ENCODE assay signal across 25 cellular contexts in the genomic region with DNA sequence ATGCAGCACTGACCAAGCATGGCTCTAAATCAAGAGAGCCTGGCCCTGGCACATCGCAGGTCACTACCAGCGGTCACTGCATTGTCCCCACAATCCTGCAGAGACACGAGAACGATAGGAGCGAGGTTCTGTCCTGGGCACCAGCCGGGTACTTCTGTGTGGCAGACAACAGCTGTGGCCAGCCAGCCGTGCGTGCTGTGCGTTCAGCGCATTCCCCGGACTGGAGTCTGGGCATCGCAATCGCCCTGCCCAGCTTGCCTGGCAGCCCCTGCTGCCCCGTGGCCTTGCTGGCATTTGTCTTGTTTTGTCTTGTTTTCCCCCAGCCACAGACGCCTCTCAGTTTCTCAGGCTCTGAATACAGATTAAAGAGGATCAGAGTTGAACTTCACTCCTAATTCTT. TPM values are rescaled to one million over a fixed set of nuclear protein-coding genes. Genes with fewer than 3 reads are reported as not detected.
DNase-seq lines count a peak whose midpoint lies in the region; ATAC-seq and TF ChIP-seq lines count a peak whose summit lies in the region.
"Had no signal": no experiment of that assay in that cellular context is flagged by ENCODE, and none has a peak within 500 bp of the region (broad histone marks: within the 10 kb centered on the region; RNA-seq: fewer than 3 reads in every experiment).

No MANE protein-coding gene starts in this region.

- H3K27me3 Mint-ChIP-seq in activated naive CD4-positive, alpha-beta T cell treated with anti-CD3 and anti-CD28 coated beads for 36 hours (ENCODE audit: low read depth), result no peaks in the 10 kb centered on the region
- H3K27me3 Mint-ChIP-seq: activated CD4-positive, alpha-beta memory T cell treated with anti-CD3 and anti-CD28 coated beads, Interleukin-2, amount 10 ng/mL, durations not matched to agents 7 days and 5 days; activated naive CD8-positive, alpha-beta T cell treated with anti-CD3 and anti-CD28 coated beads, Interleukin-2, amount 10 ng/mL, durations not matched to agents 7 days and 5 days; natural killer cell treated with Interleukin-12 subunit alpha and Interleukin-12 subunit beta and Interleukin-15 and Interleukin-18, amount 100 ng/mL, for 72 hours had no signal

- H3K4me1 ChIP-seq in neutrophil (ENCODE audit: control insufficient read depth in 1 of 2, insufficient read depth in 1 of 2, low read depth in 1 of 2, low read length in 1 of 2), result peaks cover 21 to 35% of the 10 kb centered on the region in 2 experiments
- peaks cover 18 to 32% of the 10 kb centered on the region in 2 donors for H3K4me1 ChIP-seq in thyroid gland
- H3K4me1 ChIP-seq: SJSA1 had no signal

- H3K4me3 ChIP-seq in neutrophil (ENCODE audit: low read depth in 1 of 2, low read length in 1 of 2) (no peak overlapping the region), thyroid gland (replicated peaks in 1 of 3) (no peak overlapping the region)
- H3K4me3 ChIP-seq: lung, PC-9, sigmoid colon, SJSA1 had no signal

- H3K36me3 ChIP-seq in neutrophil, result peaks cover 90% of the 10 kb centered on the region
- no peaks in the 10 kb centered on the region for H3K36me3 ChIP-seq in thyroid gland

- H3K4me1 Mint-ChIP-seq in activated naive CD4-positive, alpha-beta T cell treated with anti-CD3 and anti-CD28 coated beads for 36 hours (ENCODE audit: low read depth), result peaks cover 12% of the 10 kb centered on the region

- no peak for DNase-seq in activated naive CD4-positive, alpha-beta T cell treated with anti-CD3 and anti-CD28 coated beads, Interleukin-2, amount 50 U/mL, for 72 hours (ENCODE audit: low spot score in 2 of 2)
- no peak for DNase-seq in activated naive CD4-positive, alpha-beta T cell treated with anti-CD3 and anti-CD28 coated beads for 36 hours
- peak in 41 of 42 donors; percentile 31 to 85 (median 67) for DNase-seq in head of caudate nucleus
- peak; percentile 28 to 61 for DNase-seq in thyroid gland
- DNase-seq in left cardiac atrium, result no peak
- no peak for DNase-seq in GM19240 (ENCODE audit: insufficient read length, low spot score)
- no peak for DNase-seq in activated CD4-positive, alpha-beta T cell treated with anti-CD3 and anti-CD28 coated beads, Interleukin-2, amount 50 U/mL, for 4 hours
- DNase-seq: activated CD4-positive, alpha-beta memory T cell treated with anti-CD3 and anti-CD28 coated beads, Interleukin-2, amount 10 ng/mL, durations not matched to agents 7 days and 5 days; activated naive CD8-positive, alpha-beta T cell treated with anti-CD3 and anti-CD28 coated beads, Interleukin-2, amount 10 ng/mL, durations not matched to agents 7 days and 5 days; activated T-cell treated with anti-CD3 and anti-CD28 coated beads, Interleukin-2, amount 50 U/mL, for 4 hours; cortex of kidney; DMS79; MM.1S; NCI-H1436 treated with DMSO at 0.1 percent for 48 hours; NCI-H748 treated with DMSO at 0.1 percent for 48 hours; PC-9; sigmoid colon; stimulated activated naive CD8-positive, alpha-beta T cell treated with anti-CD3 and anti-CD28 coated beads, Interleukin-15, Interleukin-2, amounts not matched to agents 100 U/mL and 50 U/mL, for 24 hours; T-helper 2 cell had no signal

- H3K36me3 Mint-ChIP-seq in activated naive CD4-positive, alpha-beta T cell treated with anti-CD3 and anti-CD28 coated beads, Interleukin-2, amount 50 U/mL, for 72 hours, result peaks cover 0 to 8% of the 10 kb centered on the region in 2 donors
- H3K36me3 Mint-ChIP-seq in activated naive CD4-positive, alpha-beta T cell treated with anti-CD3 and anti-CD28 coated beads for 36 hours (ENCODE audit: low read depth), result peaks cover 11% of the 10 kb centered on the region
- H3K36me3 Mint-ChIP-seq: natural killer cell treated with Interleukin-12 subunit alpha and Interleukin-12 subunit beta and Interleukin-15 and Interleukin-18, amount 100 ng/mL, for 72 hours had no signal

- no peaks in the 10 kb centered on the region for H3K9me3 ChIP-seq in neutrophil
- no peaks in the 10 kb centered on the region for H3K9me3 ChIP-seq in thyroid gland
- H3K9me3 ChIP-seq: sigmoid colon, SJSA1 had no signal

- H3K9me3 Mint-ChIP-seq in activated naive CD4-positive, alpha-beta T cell treated with anti-CD3 and anti-CD28 coated beads, Interleukin-2, amount 50 U/mL, for 72 hours, result no peaks in the 10 kb centered on the region
- H3K9me3 Mint-ChIP-seq in activated naive CD4-positive, alpha-beta T cell treated with anti-CD3 and anti-CD28 coated beads for 36 hours, result no peaks in the 10 kb centered on the region
- H3K9me3 Mint-ChIP-seq: activated CD4-positive, alpha-beta memory T cell treated with anti-CD3 and anti-CD28 coated beads, Interleukin-2, amount 10 ng/mL, durations not matched to agents 7 days and 5 days; activated naive CD8-positive, alpha-beta T cell treated with anti-CD3 and anti-CD28 coated beads, Interleukin-2, amount 10 ng/mL, durations not matched to agents 7 days and 5 days; activated T-cell treated with anti-CD3 and anti-CD28 coated beads, Interleukin-2, amount 50 U/mL, for 4 hours; natural killer cell treated with Interleukin-12 subunit alpha and Interleukin-12 subunit beta and Interleukin-15 and Interleukin-18, amount 100 ng/mL, for 72 hours; WTC11 had no signal

- intact Hi-C loops in activated naive CD4-positive, alpha-beta T cell treated with anti-CD3 and anti-CD28 coated beads for 36 hours (cut with micrococcal nuclease), result no loop called here
- intact Hi-C loops in head of caudate nucleus (cut with DNase I), result no loop called here
- intact Hi-C loops in thyroid gland (cut with DNase I), result no loop called here
- intact Hi-C loops in left cardiac atrium (cut with DNase I), result no loop called here

- 63 to 77% methylated on average over 11 to 15 of the region's 15 CpGs for WGBS in thyroid gland, 2 donors

- H3K27me3 ChIP-seq in neutrophil, result no peaks in the 10 kb centered on the region
- no peaks in the 10 kb centered on the region for H3K27me3 ChIP-seq in thyroid gland
- H3K27me3 ChIP-seq: sigmoid colon, SJSA1 had no signal

- H3K4me3 Mint-ChIP-seq in activated naive CD4-positive, alpha-beta T cell treated with anti-CD3 and anti-CD28 coated beads for 36 hours, result no peak overlapping the region
- H3K4me3 Mint-ChIP-seq: activated CD4-positive, alpha-beta memory T cell treated with anti-CD3 and anti-CD28 coated beads, Interleukin-2, amount 10 ng/mL, durations not matched to agents 7 days and 5 days; activated naive CD8-positive, alpha-beta T cell treated with anti-CD3 and anti-CD28 coated beads, Interleukin-2, amount 10 ng/mL, durations not matched to agents 7 days and 5 days; activated T-cell treated with anti-CD3 and anti-CD28 coated beads, Interleukin-2, amount 50 U/mL, for 4 hours; natural killer cell treated with Interleukin-12 subunit alpha and Interleukin-12 subunit beta and Interleukin-15 and Interleukin-18, amount 100 ng/mL, for 72 hours; WTC11 had no signal

- H3K27ac Mint-ChIP-seq in activated naive CD4-positive, alpha-beta T cell treated with anti-CD3 and anti-CD28 coated beads, Interleukin-2, amount 50 U/mL, for 72 hours, result peak overlapping the region; percentile 15 to 26
- no peak overlapping the region for H3K27ac Mint-ChIP-seq in activated naive CD4-positive, alpha-beta T cell treated with anti-CD3 and anti-CD28 coated beads for 36 hours
- H3K27ac Mint-ChIP-seq: activated CD4-positive, alpha-beta memory T cell treated with anti-CD3 and anti-CD28 coated beads, Interleukin-2, amount 10 ng/mL, durations not matched to agents 7 days and 5 days; natural killer cell treated with Interleukin-12 subunit alpha and Interleukin-12 subunit beta and Interleukin-15 and Interleukin-18, amount 100 ng/mL, for 72 hours had no signal

- CTCF ChIA-PET in activated naive CD4-positive, alpha-beta T cell treated with anti-CD3 and anti-CD28 coated beads for 36 hours (lab: Charles Lee), result no interaction called here

- TF ChIP-seq CTCF in neutrophil (IDR thresholded peaks at IDR 0.05), result no peak
- no peak for TF ChIP-seq CTCF in thyroid gland (IDR thresholded peaks at IDR 0.05)

- no peak for TF ChIP-seq POLR2A in thyroid gland (IDR thresholded peaks at IDR 0.05)

- H3K27ac ChIP-seq in neutrophil (peak overlapping the region; percentile 73), thyroid gland (no peak overlapping the region)
- H3K27ac ChIP-seq: HL-60, PC-9, SJSA1 had no signal

- no peak for ATAC-seq in activated naive CD4-positive, alpha-beta T cell treated with anti-CD3 and anti-CD28 coated beads, Interleukin-2, amount 50 U/mL, for 72 hours
- no peak for ATAC-seq in left cardiac atrium
- ATAC-seq: activated T-cell treated with anti-CD3 and anti-CD28 coated beads, Interleukin-2, amount 50 U/mL, for 4 hours; natural killer cell treated with Interleukin-12 subunit alpha and Interleukin-12 subunit beta and Interleukin-15 and Interleukin-18, amount 100 ng/mL, for 72 hours; stimulated activated naive CD8-positive, alpha-beta T cell treated with anti-CD3 and anti-CD28 coated beads, Interleukin-15, Interleukin-2, amounts not matched to agents 100 U/mL and 50 U/mL, for 24 hours; WTC11 had no signal

RNA-seq across cellular contexts. Expression of gene COTL1, which starts 33.9 kb away (rescaled TPM):
- total RNA-seq in activated naive CD4-positive, alpha-beta T cell treated with anti-CD3 and anti-CD28 coated beads, Interleukin-2, amount 50 U/mL, for 72 hours, result 100 to 1,000 TPM; 277 to 583 TPM
- 100 to 1,000 TPM; 325 to 328 TPM for total RNA-seq in activated naive CD4-positive, alpha-beta T cell treated with anti-CD3 and anti-CD28 coated beads for 36 hours
- 10 to 100 TPM; 26.0 to 39.7 (median 31.4) TPM for total RNA-seq in thyroid gland
- 10 to 100 TPM; 37.3 to 43.9 TPM for total RNA-seq in left cardiac atrium

Comparison
In these comparisons a context has a peak if more than half of its experiments do, and no peak if none do; other contexts are left out.
1. DNase-seq: peak in head of caudate nucleus (41 of 42) and thyroid gland (2 of 2); none in activated naive CD4-positive, alpha-beta T cell treated with anti-CD3 and anti-CD28 coated beads, Interleukin-2, amount 50 U/mL, for 72 hours (0 of 2), activated naive CD4-positive, alpha-beta T cell treated with anti-CD3 and anti-CD28 coated beads for 36 hours (single experiment), left cardiac atrium (single experiment), GM19240 (single experiment) and activated CD4-positive, alpha-beta T cell treated with anti-CD3 and anti-CD28 coated beads, Interleukin-2, amount 50 U/mL, for 4 hours (0 of 2).
2. RNA of gene COTL1, which starts 33.9 kb away (total RNA-seq): 277 to 583 TPM in activated naive CD4-positive, alpha-beta T cell treated with anti-CD3 and anti-CD28 coated beads, Interleukin-2, amount 50 U/mL, for 72 hours and 325 to 328 TPM in activated naive CD4-positive, alpha-beta T cell treated with anti-CD3 and anti-CD28 coated beads for 36 hours; 37.3 to 43.9 TPM in left cardiac atrium and 26.0 to 39.7 TPM in thyroid gland; every median in the first group is over 4 times any median in the second.